Comparison of ENCODE assay signal across 8 cellular contexts in the genomic region with DNA sequence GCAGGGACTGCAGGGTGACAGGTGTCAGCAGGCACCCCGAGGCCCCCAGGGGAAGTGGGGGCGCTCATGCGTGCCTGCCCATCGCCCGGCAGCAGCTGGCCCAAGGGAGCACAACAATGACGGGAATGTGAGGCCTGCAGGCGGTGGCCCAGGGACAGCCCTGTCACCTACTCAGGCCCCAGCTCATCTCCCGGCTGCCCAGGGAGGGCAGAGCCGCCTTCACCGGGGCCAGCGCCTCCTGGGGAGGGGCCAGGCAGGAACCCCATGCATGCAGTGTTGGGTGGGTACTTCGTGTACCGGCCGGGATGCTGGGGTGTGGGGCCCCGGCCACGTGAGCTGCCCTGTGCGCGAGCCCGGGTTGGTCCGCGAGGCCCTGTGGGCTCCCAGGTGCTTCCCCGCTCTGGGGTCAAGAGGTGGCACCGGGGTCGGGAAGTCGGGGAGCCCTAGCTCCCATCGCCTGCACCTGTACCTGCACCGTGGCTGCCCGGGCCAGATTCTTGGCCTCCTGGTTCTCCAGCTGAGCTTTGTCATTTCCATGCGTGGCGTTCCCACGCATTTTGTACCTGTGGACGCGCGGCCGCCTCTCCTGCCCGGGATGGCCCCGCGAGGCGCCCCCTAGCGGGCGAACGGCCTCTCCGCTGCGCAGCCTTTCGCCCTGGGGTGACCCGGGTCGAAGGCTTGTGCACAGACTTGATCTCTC. TPM values are rescaled to one million over a fixed set of nuclear protein-coding genes. Genes with fewer than 3 reads are reported as not detected.
DNase-seq lines count a peak whose midpoint lies in the region; ATAC-seq and TF ChIP-seq lines count a peak whose summit lies in the region.

No MANE protein-coding gene starts in this region.

- peak overlapping the region; percentile 90 to 96 for H3K27ac ChIP-seq in right atrium auricular region
- no peak overlapping the region for H3K27ac ChIP-seq in adrenal gland

- intact Hi-C loops in adrenal gland (cut with DNase I): no loop called here

- WGBS in adrenal gland, 4 donors: 59 to 68% (median 63%) methylated on average over 26 to 47 of the region's 47 CpGs

- TF ChIP-seq CTCF in right atrium auricular region (IDR thresholded peaks at IDR 0.05) (peak; percentile 64 to 71), adrenal gland (IDR thresholded peaks at IDR 0.05) (peak in 3 of 6 experiments; percentile 10 to 45 (median 23))

- CTCF ChIA-PET in activated CD8-positive, alpha-beta memory T cell treated with anti-CD3 and anti-CD28 coated beads, Interleukin-2, amount 10 ng/mL, durations not matched to agents 7 days and 5 days (lab: Charles Lee): interaction anchor here (0.7 to 1.6 kb wide), 5 partner anchors 50 to 281 kb away, joined by 3 to 6 read pairs (median 3); no protein-coding TSS in a partner anchor

- no peaks in the 10 kb centered on the region for H3K9me3 ChIP-seq in right atrium auricular region
- H3K9me3 ChIP-seq in adrenal gland (replicated peaks in 1 of 3): no peaks in the 10 kb centered on the region

- DNase-seq in DMS53 (lab: John Stamatoyannopoulos, UW) (peak; percentile 80), DMS53 treated with DMSO at 0.1 percent for 48 hours (lab: John Stamatoyannopoulos, UW; ENCODE audit: unreplicated experiment) (no peak), right atrium auricular region (ENCODE audit: low spot score) (no peak), adrenal gland (no peak)
- DNase-seq in activated CD8-positive, alpha-beta memory T cell treated with anti-CD3 and anti-CD28 coated beads, Interleukin-2, amount 10 ng/mL, durations not matched to agents 7 days and 5 days: no peak
- peak; percentile 52 for DNase-seq in stimulated activated naive CD8-positive, alpha-beta T cell treated with anti-CD3 and anti-CD28 coated beads, Interleukin-15, Interleukin-2, amounts not matched to agents 100 U/mL and 50 U/mL, for 24 hours
- DNase-seq in effector CD4-positive, alpha-beta T cell: no peak

- H3K4me3 Mint-ChIP-seq in activated CD8-positive, alpha-beta memory T cell treated with anti-CD3 and anti-CD28 coated beads, Interleukin-2, amount 10 ng/mL, durations not matched to agents 7 days and 5 days: no peak overlapping the region

- ATAC-seq in activated CD8-positive, alpha-beta memory T cell treated with anti-CD3 and anti-CD28 coated beads, Interleukin-2, amount 10 ng/mL, durations not matched to agents 7 days and 5 days: peak; percentile 38
- ATAC-seq in stimulated activated naive CD8-positive, alpha-beta T cell treated with anti-CD3 and anti-CD28 coated beads, Interleukin-15, Interleukin-2, amounts not matched to agents 100 U/mL and 50 U/mL, for 24 hours: no peak
- ATAC-seq in HG02642 (IDR thresholded peaks at IDR 0.05; ENCODE audit: poor library complexity, unreplicated experiment): no peak

- H3K36me3 Mint-ChIP-seq in activated CD8-positive, alpha-beta memory T cell treated with anti-CD3 and anti-CD28 coated beads, Interleukin-2, amount 10 ng/mL, durations not matched to agents 7 days and 5 days: no peaks in the 10 kb centered on the region

- no peaks in the 10 kb centered on the region for H3K4me1 Mint-ChIP-seq in activated CD8-positive, alpha-beta memory T cell treated with anti-CD3 and anti-CD28 coated beads, Interleukin-2, amount 10 ng/mL, durations not matched to agents 7 days and 5 days

- TF ChIP-seq POLR2A in adrenal gland (IDR thresholded peaks at IDR 0.05): no peak

- H3K27ac Mint-ChIP-seq in activated CD8-positive, alpha-beta memory T cell treated with anti-CD3 and anti-CD28 coated beads, Interleukin-2, amount 10 ng/mL, durations not matched to agents 7 days and 5 days: no peak overlapping the region

- H3K36me3 ChIP-seq in right atrium auricular region: peaks cover 8% of the 10 kb centered on the region
- no peaks in the 10 kb centered on the region for H3K36me3 ChIP-seq in adrenal gland (replicated peaks in 1 of 2)

- H3K4me3 ChIP-seq in right atrium auricular region: peak overlapping the region; percentile 37
- no peak overlapping the region for H3K4me3 ChIP-seq in adrenal gland

- peaks cover 0 to 78% of the 10 kb centered on the region in 2 donors for H3K4me1 ChIP-seq in right atrium auricular region
- H3K4me1 ChIP-seq in adrenal gland (replicated peaks in 1 of 2): no peaks in the 10 kb centered on the region

- H3K27me3 ChIP-seq in right atrium auricular region (no peaks in the 10 kb centered on the region), adrenal gland (no peaks in the 10 kb centered on the region)

- no peaks in the 10 kb centered on the region for H3K27me3 Mint-ChIP-seq in activated CD8-positive, alpha-beta memory T cell treated with anti-CD3 and anti-CD28 coated beads, Interleukin-2, amount 10 ng/mL, durations not matched to agents 7 days and 5 days

- no peaks in the 10 kb centered on the region for H3K9me3 Mint-ChIP-seq in activated CD8-positive, alpha-beta memory T cell treated with anti-CD3 and anti-CD28 coated beads, Interleukin-2, amount 10 ng/mL, durations not matched to agents 7 days and 5 days (ENCODE audit: low read depth)

RNA-seq across cellular contexts. Expression of a gene that starts 0.8 kb away (rescaled TPM):
- total RNA-seq in activated CD8-positive, alpha-beta memory T cell treated with anti-CD3 and anti-CD28 coated beads, Interleukin-2, amount 10 ng/mL, durations not matched to agents 7 days and 5 days: not detected
- 10 to 100 TPM; 24.9 to 29.0 TPM for total RNA-seq in right atrium auricular region
- 1 to 10 TPM in 1 of 8 donors, under 1 TPM in 4, not detected in 3; 0.10 to 4.3 (median 0.19) TPM for total RNA-seq in adrenal gland
- polyA plus RNA-seq in adrenal gland: under 1 TPM in 2 of 3 donors, not detected in 1; 0.13 to 0.24 TPM

RNA-seq across cellular contexts. Expression of a gene that starts 19.5 kb away (rescaled TPM):
- total RNA-seq in activated CD8-positive, alpha-beta memory T cell treated with anti-CD3 and anti-CD28 coated beads, Interleukin-2, amount 10 ng/mL, durations not matched to agents 7 days and 5 days: not detected
- total RNA-seq in right atrium auricular region: 1 to 10 TPM in 1 of 2 donors, under 1 TPM in 1; 0.33 to 1.5 TPM
- under 1 TPM in 1 of 8 donors, not detected in 7; 0.36 TPM for total RNA-seq in adrenal gland
- under 1 TPM in 1 of 3 donors, not detected in 2; 0.10 TPM for polyA plus RNA-seq in adrenal gland

RNA-seq across cellular contexts. Expression of a gene that starts 39.2 kb away (rescaled TPM):
- total RNA-seq in activated CD8-positive, alpha-beta memory T cell treated with anti-CD3 and anti-CD28 coated beads, Interleukin-2, amount 10 ng/mL, durations not matched to agents 7 days and 5 days: under 1 TPM in 1 of 2 experiments, not detected in 1; 0.05 TPM
- total RNA-seq in right atrium auricular region (1 to 10 TPM in 1 of 2 donors, under 1 TPM in 1; 0.26 to 2.0 TPM), adrenal gland (1 to 10 TPM in 2 of 8 donors, under 1 TPM in 2, not detected in 4; 0.69 to 3.6 (median 1.0) TPM)
- polyA plus RNA-seq in adrenal gland: 1 to 10 TPM in 1 of 3 donors, under 1 TPM in 1, not detected in 1; 0.03 to 1.2 TPM

Comparison
In these comparisons a context has a peak if more than half of its experiments do, and no peak if none do; other contexts are left out.
1. DNase-seq: peak in DMS53 (single experiment) and stimulated activated naive CD8-positive, alpha-beta T cell treated with anti-CD3 and anti-CD28 coated beads, Interleukin-15, Interleukin-2, amounts not matched to agents 100 U/mL and 50 U/mL, for 24 hours (single experiment); none in DMS53 treated with DMSO at 0.1 percent for 48 hours (single experiment), activated CD8-positive, alpha-beta memory T cell treated with anti-CD3 and anti-CD28 coated beads, Interleukin-2, amount 10 ng/mL, durations not matched to agents 7 days and 5 days (single experiment), right atrium auricular region (single experiment), effector CD4-positive, alpha-beta T cell (single experiment) and adrenal gland (0 of 7).
2. H3K27ac ChIP-seq: peak in right atrium auricular region (2 of 2); none in adrenal gland (0 of 5).
3. H3K4me3 ChIP-seq: peak in right atrium auricular region (2 of 2); none in adrenal gland (0 of 4).
4. RNA of a gene that starts 0.8 kb away (total RNA-seq): 24.9 to 29.0 TPM in right atrium auricular region; 0.10 to 4.3 TPM in adrenal gland and not detected in activated CD8-positive, alpha-beta memory T cell treated with anti-CD3 and anti-CD28 coated beads, Interleukin-2, amount 10 ng/mL, durations not matched to agents 7 days and 5 days; every median in the first group is over 4 times any median in the second.